23 cellular contexts compared by ENCODE assay signal in the genomic region with DNA sequence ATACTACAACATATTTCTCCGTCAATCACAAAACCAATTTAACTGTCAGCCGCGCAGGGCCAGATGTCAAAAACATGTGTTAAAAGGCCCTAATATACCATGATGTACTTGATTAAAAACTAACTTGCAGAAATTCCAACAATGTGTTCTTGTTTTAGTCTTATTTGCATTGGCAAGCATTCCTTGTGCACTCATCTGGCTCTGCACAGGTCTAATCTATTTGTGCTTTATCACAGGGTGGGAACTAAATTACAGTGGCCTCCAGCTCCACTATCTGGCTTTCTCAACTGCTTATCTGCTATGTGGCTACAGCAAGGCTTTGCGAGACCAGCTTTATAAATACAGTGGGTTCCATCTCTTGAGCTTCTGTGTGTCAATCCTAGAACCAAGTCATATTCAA.
DNase-seq lines count a peak whose midpoint lies in the region; ATAC-seq, FAIRE-seq and TF ChIP-seq lines count a peak whose summit lies in the region.
"Had no signal": no experiment of that assay in that cellular context is flagged by ENCODE, and none has a peak within 500 bp of the region (broad histone marks: within the 10 kb centered on the region; RNA-seq: fewer than 3 reads in every experiment).

No MANE protein-coding gene starts in this region.

- in situ Hi-C loops in HAP-1 (cut with MboI; ENCODE audit: low sequenced_read_pairs) = no loop called here

- peaks cover 14% of the 10 kb centered on the region for H3K4me1 ChIP-seq in body of pancreas
- no peaks in the 10 kb centered on the region for H3K4me1 ChIP-seq in mesendoderm (ENCODE audit: control insufficient read depth, low read depth, low read length)
- H3K4me1 ChIP-seq in HAP-1 = peaks cover 5% of the 10 kb centered on the region
- H3K4me1 ChIP-seq: SJSA1 had no signal

- FAIRE-seq in GM12891 (lab: Jason Lieb, UNC) = no peak
- FAIRE-seq: GM19239, H54, HepG2 had no signal

- H3K4me3 ChIP-seq in body of pancreas (no peak overlapping the region), mesendoderm (ENCODE audit: low read length) (no peak overlapping the region), HAP-1 (no peak overlapping the region)
- H3K4me3 ChIP-seq: PC-9, SJSA1 had no signal

- no peaks in the 10 kb centered on the region for H3K79me1 ChIP-seq in mesendoderm (ENCODE audit: low read length)

- H2BK15ac ChIP-seq in mesendoderm (replicated peaks; ENCODE audit: low read depth) = no peak overlapping the region

- H3K79me2 ChIP-seq in mesendoderm (ENCODE audit: control insufficient read depth, insufficient read depth, low read length) = no peaks in the 10 kb centered on the region

- no peaks in the 10 kb centered on the region for H3K9me3 ChIP-seq in body of pancreas
- H3K9me3 ChIP-seq in HAP-1 = no peaks in the 10 kb centered on the region
- H3K9me3 ChIP-seq: SJSA1 had no signal

- no peak overlapping the region for H3K56ac ChIP-seq in mesendoderm (ENCODE audit: low read length)

- no peak overlapping the region for H4K8ac ChIP-seq in mesendoderm (ENCODE audit: low read depth, low read length)

- intact Hi-C loops in body of pancreas (cut with DNase I) = no loop called here
- intact Hi-C loops in sciatic nerve (cut with DNase I) = no loop called here

- no peak overlapping the region for H2BK5ac ChIP-seq in mesendoderm (ENCODE audit: low read length)

- 19% methylated on average over 4 of the region's 4 CpGs for WGBS in body of pancreas, 2 donors
- no CpG with 5 or more reads among the region's 4 CpGs for WGBS in mesendoderm (ENCODE audit: extremely low coverage, insufficient coverage, low lambda C conversion rate)

- H3K4ac ChIP-seq in mesendoderm (ENCODE audit: low read depth, low read length) = no peak overlapping the region

- H3K9ac ChIP-seq in mesendoderm (ENCODE audit: low read length) = no peak overlapping the region

- H4K5ac ChIP-seq in mesendoderm (ENCODE audit: low read length) = no peak overlapping the region

- no peak overlapping the region for H3K23ac ChIP-seq in mesendoderm (ENCODE audit: low read length)

- H3K4me2 ChIP-seq in mesendoderm (ENCODE audit: low read length) = no peak overlapping the region
- H3K4me2 ChIP-seq: PC-9 had no signal

- H3K18ac ChIP-seq in mesendoderm (ENCODE audit: low read length) = no peak overlapping the region

- TF ChIP-seq POLR2A in body of pancreas (IDR thresholded peaks at IDR 0.05) (no peak), GM12891 (IDR thresholded peaks at IDR 0.05; ENCODE audit: low read depth, low read length) (no peak)

- TF ChIP-seq CTCF in body of pancreas (IDR thresholded peaks at IDR 0.05) = no peak

- no peaks in the 10 kb centered on the region for H3K36me3 ChIP-seq in body of pancreas (replicated peaks in 1 of 2; ENCODE audit: insufficient read depth in 1 of 2, low read depth in 2 of 2)
- H3K36me3 ChIP-seq in mesendoderm (ENCODE audit: control insufficient read depth, insufficient read depth, low read length) = no peaks in the 10 kb centered on the region
- no peaks in the 10 kb centered on the region for H3K36me3 ChIP-seq in HAP-1 (replicated peaks)
- H3K36me3 ChIP-seq: SJSA1 had no signal

- H2BK120ac ChIP-seq in mesendoderm (ENCODE audit: low read depth, low read length) = no peak overlapping the region

- H3K27me3 ChIP-seq in body of pancreas (no peaks in the 10 kb centered on the region), mesendoderm (ENCODE audit: insufficient read depth, low read length, poor library complexity) (no peaks in the 10 kb centered on the region), HAP-1 (ENCODE audit: low read depth) (no peaks in the 10 kb centered on the region)
- H3K27me3 ChIP-seq: SJSA1 had no signal

- H3K27ac ChIP-seq in body of pancreas = no peak overlapping the region
- H3K27ac ChIP-seq in mesendoderm (ENCODE audit: low read depth, low read length) = no peak overlapping the region
- H3K27ac ChIP-seq: PC-9, SJSA1 had no signal

- H2AK5ac ChIP-seq in mesendoderm (ENCODE audit: low read length) = no peak overlapping the region

- DNase-seq in NCI-H526 (lab: John Stamatoyannopoulos, UW) (peak; percentile 13 to 65), SK-N-DZ (ENCODE audit: low spot score) (peak; percentile 34), body of pancreas (no peak), mesendoderm (peak; percentile 33), GM12891 (ENCODE audit: insufficient read length, low spot score) (no peak), HAP-1 (ENCODE audit: low spot score in 2 of 2) (no peak), NCI-H748 (lab: John Stamatoyannopoulos, UW; ENCODE audit: unreplicated experiment) (no peak), sciatic nerve (ENCODE audit: low spot score) (no peak)
- DNase-seq: C1 segment of cervical spinal cord; CD4-positive, alpha-beta memory T cell; COR-L47; DND-41; Karpas-422; NCI-H1105; NCI-H146; NCI-H1930; NCI-H748 treated with DMSO at 0.1 percent for 48 hours; NK-92 treated with Interleukin-12 subunit alpha and Interleukin-12 subunit beta, amount 100 ng/mL, for 24 hours; PC-9 had no signal

- ATAC-seq in body of pancreas (peak; percentile 53), sciatic nerve (no peak)
- ATAC-seq: HepG2 had no signal

TF ChIP-seq in GM12891, 5 proteins besides CTCF, POLR2A, EP300 and RAD21:
- TF ChIP-seq TAF1 (IDR thresholded peaks at IDR 0.05; ENCODE audit: low read depth, low read length) (no peak), SPI1 (IDR thresholded peaks at IDR 0.05; ENCODE audit: low read depth, low read length) (no peak), POLR2AphosphoS5 (IDR thresholded peaks at IDR 0.05; ENCODE audit: low read depth, low read length) (no peak), PAX5 (IDR thresholded peaks at IDR 0.05; ENCODE audit: insufficient read depth, low read length, severe bottlenecking) (no peak), POU2F2 (IDR thresholded peaks at IDR 0.05; ENCODE audit: low read depth, low read length) (no peak)

Comparison
In these comparisons a context has a peak if more than half of its experiments do, and no peak if none do; other contexts are left out.
1. DNase-seq: peak in NCI-H526 (2 of 2), SK-N-DZ (single experiment) and mesendoderm (single experiment); none in body of pancreas (0 of 4), GM12891 (single experiment), HAP-1 (0 of 2), NCI-H748 (single experiment) and sciatic nerve (single experiment).